Comparison of ENCODE assay signal across 21 cellular contexts in the genomic region with DNA sequence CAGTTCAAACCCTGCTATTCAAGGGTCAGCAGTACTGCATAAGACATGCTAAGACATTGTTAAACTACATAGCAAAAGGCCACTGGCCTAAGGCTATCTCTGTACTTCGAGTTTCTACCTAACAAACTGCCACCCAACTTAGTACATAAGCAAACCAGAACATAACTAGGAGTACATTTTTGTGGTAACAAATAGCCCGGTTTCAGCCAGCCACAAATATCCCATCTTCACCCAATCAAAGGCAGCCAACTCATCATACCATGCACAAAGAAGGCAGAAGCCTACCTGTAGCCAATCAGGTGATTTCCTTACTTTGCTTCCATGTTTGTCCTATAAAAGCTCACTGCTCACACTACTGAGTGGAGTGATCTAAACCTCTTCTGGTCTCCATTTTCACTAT.
DNase-seq lines count a peak whose midpoint lies in the region; ATAC-seq and TF ChIP-seq lines count a peak whose summit lies in the region.
"Had no signal": no experiment of that assay in that cellular context is flagged by ENCODE, and none has a peak within 500 bp of the region (broad histone marks: within the 10 kb centered on the region; RNA-seq: fewer than 3 reads in every experiment).

No MANE protein-coding gene starts in this region.

- no peak for TF ChIP-seq POLR2A in upper lobe of left lung (IDR thresholded peaks at IDR 0.05)

- DNase-seq in left ventricle myocardium inferior (no peak), Right ventricle myocardium inferior (ENCODE audit: missing footprints) (no peak), SW480 (ENCODE audit: low spot score) (peak; percentile 56), fibroblast of villous mesenchyme (ENCODE audit: low read depth) (peak; percentile 24), NCI-H187 (lab: John Stamatoyannopoulos, UW) (no peak), NCI-H748 treated with DMSO at 0.1 percent for 48 hours (lab: John Stamatoyannopoulos, UW) (no peak), upper lobe of left lung (no peak)
- DNase-seq: activated CD4-positive, alpha-beta T cell treated with anti-CD3 and anti-CD28 coated beads for 1 hour; activated naive CD4-positive, alpha-beta T cell treated with Interleukin-2 at 50 U/mL for 16 hours; activated T-cell treated with anti-CD3 and anti-CD28 coated beads, Interleukin-2, amount 50 U/mL, for 24 hours; COR-L47; DND-41; HCEC 1CT; NCI-H2171 treated with DMSO at 0.1 percent for 48 hours; NCI-H526 treated with DMSO at 0.1 percent for 48 hours; SIG-M5; stimulated activated CD4-positive, alpha-beta T cell treated with anti-CD3 and anti-CD28 coated beads, Interleukin-4, amount 100 ng/mL, for 1 hour; stimulated activated naive CD4-positive, alpha-beta T cell had no signal

- H3K27me3 ChIP-seq in left ventricle myocardium inferior (ENCODE audit: low read depth) (no peaks in the 10 kb centered on the region), upper lobe of left lung (no peaks in the 10 kb centered on the region)
- H3K27me3 ChIP-seq: esophagus muscularis mucosa had no signal

- peak overlapping the region; percentile 13 for H3K27ac ChIP-seq in left ventricle myocardium inferior (replicated peaks)
- no peak overlapping the region for H3K27ac ChIP-seq in upper lobe of left lung
- H3K27ac ChIP-seq: esophagus muscularis mucosa, thoracic aorta had no signal

- TF ChIP-seq EP300 in upper lobe of left lung (IDR thresholded peaks at IDR 0.05): no peak

- WGBS in upper lobe of left lung, 2 donors: 91 to 92% methylated on average over 2 of the region's 2 CpGs

- TF ChIP-seq CTCF in left ventricle myocardium inferior (IDR thresholded peaks at IDR 0.05; ENCODE audit: borderline replicate concordance) (no peak), fibroblast of villous mesenchyme (IDR thresholded peaks at IDR 0.05; ENCODE audit: insufficient read depth, low read depth, low read length) (no peak), upper lobe of left lung (IDR thresholded peaks at IDR 0.05) (no peak)

- ATAC-seq in Right ventricle myocardium inferior (no peak), HG03097 (IDR thresholded peaks at IDR 0.05; ENCODE audit: low FRiP score, unreplicated experiment) (no peak), upper lobe of left lung (ENCODE audit: low FRiP score in 2 of 2) (no peak)

- H3K4me1 ChIP-seq in left ventricle myocardium inferior (peaks cover 21% of the 10 kb centered on the region), upper lobe of left lung (no peaks in the 10 kb centered on the region)
- H3K4me1 ChIP-seq: esophagus muscularis mucosa had no signal

- no peak overlapping the region for H3K4me3 ChIP-seq in left ventricle myocardium inferior
- H3K4me3 ChIP-seq in fibroblast of villous mesenchyme (ENCODE audit: low read depth, low read length): no peak overlapping the region
- no peak overlapping the region for H3K4me3 ChIP-seq in upper lobe of left lung
- H3K4me3 ChIP-seq: esophagus muscularis mucosa, thoracic aorta had no signal

- intact Hi-C loops in left ventricle myocardium inferior (cut with micrococcal nuclease): no loop called here
- intact Hi-C loops in Right ventricle myocardium inferior (cut with DNase I): no loop called here

- no peaks in the 10 kb centered on the region for H3K9me3 ChIP-seq in left ventricle myocardium inferior (replicated peaks)
- H3K9me3 ChIP-seq in upper lobe of left lung: no peaks in the 10 kb centered on the region
- H3K9me3 ChIP-seq: esophagus muscularis mucosa, thoracic aorta had no signal

- H3K36me3 ChIP-seq in left ventricle myocardium inferior: no peaks in the 10 kb centered on the region
- H3K36me3 ChIP-seq in upper lobe of left lung: no peaks in the 10 kb centered on the region
- H3K36me3 ChIP-seq: esophagus muscularis mucosa, thoracic aorta had no signal

Comparison
In these comparisons a context has a peak if more than half of its experiments do, and no peak if none do; other contexts are left out.
1. DNase-seq: peak in SW480 (single experiment) and fibroblast of villous mesenchyme (single experiment); none in left ventricle myocardium inferior (single experiment), Right ventricle myocardium inferior (single experiment), NCI-H187 (0 of 2), NCI-H748 treated with DMSO at 0.1 percent for 48 hours (single experiment) and upper lobe of left lung (0 of 2).